14 cellular contexts compared by ENCODE assay signal in the genomic region with DNA sequence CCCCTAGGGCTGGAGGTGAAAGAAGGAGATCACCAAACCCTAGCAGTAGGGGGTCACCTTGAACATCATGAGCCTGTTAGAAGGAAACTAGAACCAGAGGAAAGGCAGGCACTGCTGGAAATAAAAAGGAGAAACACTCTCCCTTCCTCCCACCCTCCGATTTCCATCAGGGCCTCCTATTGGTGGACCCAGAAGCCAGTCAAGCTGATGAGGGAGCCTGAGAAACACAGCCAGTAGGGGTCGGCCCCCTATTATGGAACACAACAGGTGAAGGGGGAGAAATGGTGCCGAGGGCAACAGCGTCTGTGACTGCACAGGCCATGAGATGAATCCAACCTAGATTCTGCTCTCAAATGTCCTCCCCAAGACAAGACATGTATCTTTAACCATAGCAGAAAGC.
"Had no signal": no experiment of that assay in that cellular context is flagged by ENCODE, and none has a peak within 500 bp of the region (broad histone marks: within the 10 kb centered on the region; RNA-seq: fewer than 3 reads in every experiment).

No MANE protein-coding gene starts in this region.

- H3K27me3 ChIP-seq: adrenal gland, sigmoid colon, upper lobe of left lung had no signal

- H3K4me1 ChIP-seq: adrenal gland, left ventricle myocardium inferior, sigmoid colon had no signal

- H3K27ac ChIP-seq: adrenal gland, left ventricle myocardium inferior, sigmoid colon, upper lobe of left lung had no signal

- H3K36me3 Mint-ChIP-seq: activated naive CD4-positive, alpha-beta T cell treated with anti-CD3 and anti-CD28 coated beads, Interleukin-2, amount 10 ng/mL, durations not matched to agents 7 days and 5 days; memory B cell had no signal

- H3K4me3 Mint-ChIP-seq: activated CD4-positive, alpha-beta memory T cell treated with anti-CD3 and anti-CD28 coated beads, Interleukin-2, amount 10 ng/mL, durations not matched to agents 7 days and 5 days; activated CD4-positive, alpha-beta T cell treated with anti-CD3 and anti-CD28 coated beads for 36 hours; activated naive CD4-positive, alpha-beta T cell treated with anti-CD3 and anti-CD28 coated beads, Interleukin-2, amount 10 ng/mL, durations not matched to agents 7 days and 5 days; memory B cell; nephron had no signal

- DNase-seq: activated CD4-positive, alpha-beta memory T cell treated with anti-CD3 and anti-CD28 coated beads, Interleukin-2, amount 10 ng/mL, durations not matched to agents 7 days and 5 days; activated CD4-positive, alpha-beta T cell treated with anti-CD3 and anti-CD28 coated beads for 36 hours; activated naive CD4-positive, alpha-beta T cell treated with anti-CD3 and anti-CD28 coated beads, Interleukin-2, amount 10 ng/mL, durations not matched to agents 7 days and 5 days; adrenal gland; foreskin melanocyte; head of caudate nucleus; left ventricle myocardium inferior; sigmoid colon; stimulated activated CD4-positive, alpha-beta T cell treated with anti-CD3 and anti-CD28 coated beads, Interleukin-2, amount 100 ng/mL, for 48 hours; stimulated activated naive CD4-positive, alpha-beta T cell treated with Interleukin-2 at 50 U/mL for 16 hours; T1000 had no signal

- H3K27ac Mint-ChIP-seq: activated CD4-positive, alpha-beta memory T cell treated with anti-CD3 and anti-CD28 coated beads, Interleukin-2, amount 10 ng/mL, durations not matched to agents 7 days and 5 days; activated CD4-positive, alpha-beta T cell treated with anti-CD3 and anti-CD28 coated beads for 36 hours; activated naive CD4-positive, alpha-beta T cell treated with anti-CD3 and anti-CD28 coated beads, Interleukin-2, amount 10 ng/mL, durations not matched to agents 7 days and 5 days; memory B cell; nephron had no signal

- ATAC-seq: activated CD4-positive, alpha-beta T cell treated with anti-CD3 and anti-CD28 coated beads for 36 hours had no signal

- H3K9me3 ChIP-seq: adrenal gland, left ventricle myocardium inferior, sigmoid colon, upper lobe of left lung had no signal

- H3K4me3 ChIP-seq: adrenal gland, left ventricle myocardium inferior, sigmoid colon, upper lobe of left lung had no signal

- H3K4me1 Mint-ChIP-seq: activated CD4-positive, alpha-beta memory T cell treated with anti-CD3 and anti-CD28 coated beads, Interleukin-2, amount 10 ng/mL, durations not matched to agents 7 days and 5 days; activated CD4-positive, alpha-beta T cell treated with anti-CD3 and anti-CD28 coated beads for 36 hours; activated naive CD4-positive, alpha-beta T cell treated with anti-CD3 and anti-CD28 coated beads, Interleukin-2, amount 10 ng/mL, durations not matched to agents 7 days and 5 days; memory B cell had no signal

- H3K36me3 ChIP-seq: adrenal gland, left ventricle myocardium inferior, sigmoid colon, upper lobe of left lung had no signal

- H3K9me3 Mint-ChIP-seq: activated CD4-positive, alpha-beta memory T cell treated with anti-CD3 and anti-CD28 coated beads, Interleukin-2, amount 10 ng/mL, durations not matched to agents 7 days and 5 days; activated naive CD4-positive, alpha-beta T cell treated with anti-CD3 and anti-CD28 coated beads, Interleukin-2, amount 10 ng/mL, durations not matched to agents 7 days and 5 days; memory B cell; nephron had no signal
